ENCODE assay signal across 8 cellular contexts in the genomic region with DNA sequence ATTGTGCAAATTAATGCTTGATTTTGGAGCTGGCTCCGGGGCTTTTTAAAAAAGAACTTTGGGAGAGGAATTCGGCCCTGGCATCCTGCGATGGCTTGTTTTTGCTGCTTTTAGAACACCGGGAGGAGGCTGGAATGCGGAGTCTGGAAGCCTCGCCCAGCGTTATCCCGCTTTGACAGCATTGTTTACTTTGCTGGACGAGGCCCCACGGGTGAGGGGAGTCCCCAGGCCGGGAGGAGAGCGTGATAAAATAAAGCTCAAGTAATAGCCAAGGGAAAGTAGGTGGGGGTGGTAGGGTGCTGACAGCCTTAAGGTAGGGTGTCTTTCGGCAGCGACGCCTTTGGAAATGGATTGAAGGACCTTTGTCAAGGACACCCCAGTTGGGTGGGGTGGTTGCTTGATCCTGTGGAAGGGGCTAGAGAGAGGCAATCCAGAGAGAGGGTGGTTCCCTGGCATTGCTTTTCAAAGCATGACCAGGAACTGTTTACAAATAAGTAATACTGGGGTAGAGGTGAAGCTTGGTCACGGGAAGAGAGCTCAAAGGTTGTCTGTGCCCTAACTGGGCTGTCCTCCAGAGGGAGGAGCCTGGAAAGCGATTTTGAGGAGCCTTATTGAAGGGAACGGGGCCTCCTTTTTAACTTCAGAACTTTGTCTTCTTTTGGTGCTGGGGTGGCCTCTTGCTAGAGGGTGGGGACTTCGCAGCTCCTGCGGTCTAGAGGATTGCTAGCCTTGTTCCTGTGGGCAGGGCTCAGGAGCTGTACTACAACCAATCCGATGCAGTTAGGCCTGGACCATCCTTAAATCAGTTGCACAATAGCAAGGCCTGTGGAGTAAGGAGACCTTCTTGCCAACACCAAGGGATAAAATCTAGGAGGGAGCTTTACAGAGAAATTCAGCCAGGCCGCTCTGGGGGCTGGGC. TPM values are rescaled to one million over a fixed set of nuclear protein-coding genes. Genes with fewer than 3 reads are reported as not detected.
A peak's percentile ranks its signal among the peaks of the same experiment; 100 is the strongest.
DNase-seq lines count a peak whose midpoint lies in the region; TF ChIP-seq lines count a peak whose summit lies in the region.

No MANE protein-coding gene starts in this region.

- no peak overlapping the region for H2AFZ ChIP-seq in SU-DHL-6 (ENCODE audit: low read depth, low read length, severe bottlenecking)

- H3F3A ChIP-seq in SU-DHL-6 (ENCODE audit: insufficient read depth) = peaks cover 3% of the 10 kb centered on the region; the same call in 1 of the 2 replicates

- H3K9me3 ChIP-seq in SU-DHL-6 (ENCODE audit: insufficient read depth, low read length) (no peaks in the 10 kb centered on the region), skeletal muscle tissue (ENCODE audit: control insufficient read depth in 3 of 3, low read length in 3 of 3) (no peaks in the 10 kb centered on the region)

- DNase-seq in DMS53 (lab: John Stamatoyannopoulos, UW) = peak; percentile 58
- DNase-seq in DMS53 treated with DMSO at 0.1 percent for 48 hours (lab: John Stamatoyannopoulos, UW; ENCODE audit: unreplicated experiment) = no peak
- peak; percentile 73 for DNase-seq in HS-5 (ENCODE audit: low read depth)
- peak in 41 of 61 donors; percentile 2 to 65 (median 24) for DNase-seq in caudate nucleus (lab: John Stamatoyannopoulos, UW)
- DNase-seq in inferior parietal cortex (ENCODE audit: extremely low spot score) = peak; percentile 54
- no peak for DNase-seq in NK-92 (lab: John Stamatoyannopoulos, UW; ENCODE audit: unreplicated experiment)

- H3K4me2 ChIP-seq in SU-DHL-6 (ENCODE audit: low read depth, low read length, poor library complexity, severe bottlenecking) = peak overlapping the region; percentile 90

- H3K36me3 ChIP-seq in SU-DHL-6 (ENCODE audit: low read length) = no peaks in the 10 kb centered on the region; the same call in 1 of the 2 replicates
- no peaks in the 10 kb centered on the region for H3K36me3 ChIP-seq in skeletal muscle tissue (ENCODE audit: control insufficient read depth in 3 of 3, insufficient read depth in 3 of 3, low read length in 3 of 3)

- H3K9ac ChIP-seq in SU-DHL-6 (ENCODE audit: low read length) = peak overlapping the region; percentile 86
- peak overlapping the region; percentile 96 to 98 (median 98) for H3K9ac ChIP-seq in skeletal muscle tissue (ENCODE audit: low read depth in 1 of 3, low read length in 3 of 3)

- H3K4me3 ChIP-seq in SU-DHL-6 (ENCODE audit: insufficient read depth, low read length, poor library complexity, severe bottlenecking) = peak overlapping the region; percentile 69
- H3K4me3 ChIP-seq in skeletal muscle tissue (ENCODE audit: low read length in 3 of 3) = peak overlapping the region; percentile 83 to 97 (median 93)

- H3K9me2 ChIP-seq in SU-DHL-6 (replicated peaks; ENCODE audit: insufficient read depth, low read length) = no peaks in the 10 kb centered on the region

- peaks cover 11% of the 10 kb centered on the region; the same call in 1 of the 2 replicates for H4K20me1 ChIP-seq in SU-DHL-6 (ENCODE audit: low read depth, low read length)

- peaks cover 33 to 44% (median 39%) of the 10 kb centered on the region in 3 donors for H3K4me1 ChIP-seq in skeletal muscle tissue (ENCODE audit: control insufficient read depth in 3 of 3, insufficient read depth in 3 of 3, low read length in 3 of 3)

- no peak for TF ChIP-seq CTCF in SU-DHL-6 (IDR thresholded peaks at IDR 0.05; ENCODE audit: insufficient read depth, low read length, poor library complexity, severe bottlenecking)

- H3K27me3 ChIP-seq in SU-DHL-6 (ENCODE audit: low read length) (no peaks in the 10 kb centered on the region), skeletal muscle tissue (ENCODE audit: control insufficient read depth in 3 of 3, insufficient read depth in 3 of 3, low read length in 3 of 3) (no peaks in the 10 kb centered on the region)

- H3K27ac ChIP-seq in SU-DHL-6 (ENCODE audit: low read depth, low read length) (peak overlapping the region; percentile 46), caudate nucleus (ENCODE audit: low read depth, low read length) (peak overlapping the region; percentile 69), skeletal muscle tissue (ENCODE audit: low read depth, low read length) (peak overlapping the region; percentile 97)

- H3K79me2 ChIP-seq in SU-DHL-6 (ENCODE audit: insufficient read depth, low read length) = peaks cover 49% of the 10 kb centered on the region

RNA-seq across cellular contexts. Expression of a gene that starts 1.2 kb away (rescaled TPM):
- total RNA-seq in skeletal muscle tissue = 39.7 TPM

RNA-seq across cellular contexts. Expression of a gene that starts 22.7 kb away (rescaled TPM):
- total RNA-seq in skeletal muscle tissue = 10.4 TPM

RNA-seq across cellular contexts. Expression of a gene that starts 36.3 kb away (rescaled TPM):
- total RNA-seq in skeletal muscle tissue = not detected

Comparison
In these comparisons a context has a peak if more than half of its experiments do, and no peak if none do; other contexts are left out.
1. DNase-seq: peak in DMS53 (single experiment), HS-5 (single experiment), caudate nucleus (41 of 61) and inferior parietal cortex (single experiment); none in DMS53 treated with DMSO at 0.1 percent for 48 hours (single experiment) and NK-92 (single experiment).
2. H3K27ac ChIP-seq: peak in every context shown above with its lines; median percentile 97 in skeletal muscle tissue; 69 in caudate nucleus; 46 in SU-DHL-6.